Comparison of ENCODE assay signal across 21 cellular contexts in the genomic region with DNA sequence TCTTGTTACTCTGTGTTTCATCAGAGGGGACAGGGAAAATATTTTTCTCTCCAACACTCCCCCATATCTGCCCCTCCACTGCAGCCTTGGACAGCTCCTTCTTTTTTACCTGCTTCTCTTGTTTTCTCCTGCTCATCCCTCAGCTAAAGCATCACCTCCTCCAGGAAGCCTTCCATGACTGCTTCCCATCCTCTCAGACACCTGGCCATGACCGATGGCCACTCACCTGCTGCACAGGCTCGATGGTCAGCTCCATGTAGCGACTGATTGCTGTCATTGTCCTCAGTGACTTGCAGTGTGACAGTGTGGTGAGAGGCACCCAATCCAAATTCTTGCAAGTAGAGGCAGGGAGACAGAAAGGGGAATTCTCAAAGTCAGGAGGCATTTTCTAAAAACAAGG. TPM values are rescaled to one million over a fixed set of nuclear protein-coding genes. Genes with fewer than 3 reads are reported as not detected.
DNase-seq lines count a peak whose midpoint lies in the region; ATAC-seq, FAIRE-seq and TF ChIP-seq lines count a peak whose summit lies in the region.
"Had no signal": no experiment of that assay in that cellular context is flagged by ENCODE, and none has a peak within 500 bp of the region (broad histone marks: within the 10 kb centered on the region; RNA-seq: fewer than 3 reads in every experiment).

No MANE protein-coding gene starts in this region.

- FAIRE-seq in HepG2 (lab: Jason Lieb, UNC): no peak
- FAIRE-seq: D721Med, GM12878, H54 had no signal

- TF ChIP-seq CTCF in HepG2 (CRISPR knock-in tag; IDR thresholded peaks at IDR 0.05) (no peak), right lobe of liver (IDR thresholded peaks at IDR 0.05) (no peak), WTC11 (IDR thresholded peaks at IDR 0.05) (no peak), neural progenitor cell (IDR thresholded peaks at IDR 0.05) (no peak)

- H3K4me1 Mint-ChIP-seq in WTC11: peaks cover 7% of the 10 kb centered on the region; the same call in 1 of the 2 replicates
- H3K4me1 Mint-ChIP-seq in neural progenitor cell: no peaks in the 10 kb centered on the region

- no peak for TF ChIP-seq RAD21 in HepG2 (CRISPR knock-in tag; IDR thresholded peaks at IDR 0.05)

- WGBS in HepG2 (ENCODE audit: low lambda C conversion rate): 85% methylated on average over 3 of the region's 3 CpGs
- 75% methylated on average over 3 of the region's 3 CpGs for WGBS in right lobe of liver (ENCODE audit: insufficient coverage, low coverage, low lambda C conversion rate, missing lambda C conversion rate)
- no CpG with 5 or more reads among the region's 3 CpGs for WGBS in trophoblast cell (ENCODE audit: extremely low coverage, insufficient coverage, insufficient read length)

- H3K9me3 ChIP-seq in HepG2 (ENCODE audit: low read length): no peaks in the 10 kb centered on the region
- no peaks in the 10 kb centered on the region for H3K9me3 ChIP-seq in right lobe of liver
- H3K9me3 ChIP-seq in neural progenitor cell (ENCODE audit: low read depth): no peaks in the 10 kb centered on the region
- peaks cover 2% of the 10 kb centered on the region for H3K9me3 ChIP-seq in trophoblast cell (ENCODE audit: insufficient read depth, low read depth, low read length)
- H3K9me3 ChIP-seq: HAP-1 had no signal

- H3K9ac ChIP-seq in HepG2 (ENCODE audit: insufficient read depth, low read depth, low read length) (no peak overlapping the region), neural progenitor cell (no peak overlapping the region), trophoblast cell (ENCODE audit: low read length) (peak overlapping the region; percentile 35)

- BruUV-seq in HepG2 (replicated peaks; lab: Mats Ljungman, UMichigan): no TSS peak

- no peaks in the 10 kb centered on the region for H3K4me1 ChIP-seq in HepG2 (ENCODE audit: insufficient read depth, low read length)
- no peaks in the 10 kb centered on the region for H3K4me1 ChIP-seq in right lobe of liver
- no peaks in the 10 kb centered on the region for H3K4me1 ChIP-seq in neural progenitor cell
- no peaks in the 10 kb centered on the region for H3K4me1 ChIP-seq in trophoblast cell (ENCODE audit: control insufficient read depth in 1 of 2, insufficient read depth in 2 of 2, low read length in 2 of 2)
- H3K4me1 ChIP-seq: HAP-1 had no signal

- intact Hi-C loops in HepG2 (cut with micrococcal nuclease; ENCODE audit: unreplicated experiment) (no loop called here), right lobe of liver (cut with DNase I) (no loop called here)

- H4K12ac ChIP-seq in trophoblast cell (ENCODE audit: low read depth, low read length): no peak overlapping the region

- H3K27ac ChIP-seq in HepG2 (ENCODE audit: extremely low read length, insufficient read depth, low read length) (no peak overlapping the region), right lobe of liver (no peak overlapping the region), neural progenitor cell (no peak overlapping the region), trophoblast cell (ENCODE audit: low read depth, low read length) (no peak overlapping the region)

- no peak overlapping the region for H3K18ac ChIP-seq in trophoblast cell (ENCODE audit: low read length)

- no peaks in the 10 kb centered on the region; the same call in 1 of the 2 replicates for H3K27me3 Mint-ChIP-seq in WTC11 (ENCODE audit: low read depth)
- peaks cover 3% of the 10 kb centered on the region for H3K27me3 Mint-ChIP-seq in neural progenitor cell (ENCODE audit: insufficient read depth, low read depth)

- no peak overlapping the region for H4K91ac ChIP-seq in trophoblast cell (ENCODE audit: low read depth, low read length)

- H3F3A ChIP-seq in neural progenitor cell (ENCODE audit: low read depth): no peaks in the 10 kb centered on the region

- H4K20me1 ChIP-seq in HepG2 (ENCODE audit: insufficient read depth, low read length) (no peaks in the 10 kb centered on the region), neural progenitor cell (ENCODE audit: low read depth) (no peaks in the 10 kb centered on the region)

- H3K4me3 ChIP-seq in HepG2 (replicated peaks in 1 of 3; ENCODE audit: insufficient read depth in 1 of 3, low read depth in 2 of 3, low read length in 3 of 3): no peak overlapping the region
- H3K4me3 ChIP-seq in right lobe of liver: no peak overlapping the region
- no peak overlapping the region for H3K4me3 ChIP-seq in neural progenitor cell
- no peak overlapping the region for H3K4me3 ChIP-seq in trophoblast cell (ENCODE audit: low read depth, low read length)
- H3K4me3 ChIP-seq: GM12878, HAP-1 had no signal

- H3K9me3 Mint-ChIP-seq in WTC11: 0 out of 2 replicates have a peak, but pooled peaks cover 7% of the 10 kb centered on the region
- no peaks in the 10 kb centered on the region for H3K9me3 Mint-ChIP-seq in neural progenitor cell
- H3K9me3 Mint-ChIP-seq: CD8-positive, alpha-beta T cell; HFFc6 had no signal

- no peak overlapping the region for H3K14ac ChIP-seq in trophoblast cell (ENCODE audit: low read length)

- H3K4ac ChIP-seq in trophoblast cell (ENCODE audit: low read depth, low read length): no peak overlapping the region

- no peak overlapping the region for H2AK5ac ChIP-seq in trophoblast cell (ENCODE audit: low read length)

- no peak for TF ChIP-seq POLR2A in HepG2 (IDR thresholded peaks at IDR 0.05; ENCODE audit: insufficient read depth in 1 of 2, low read depth in 2 of 2, low read length in 2 of 2)
- TF ChIP-seq POLR2A in right lobe of liver (IDR thresholded peaks at IDR 0.05): no peak

- no peak overlapping the region for H3K23ac ChIP-seq in trophoblast cell (ENCODE audit: low read length)

- no peak overlapping the region for H2BK12ac ChIP-seq in trophoblast cell (ENCODE audit: low read length)

- POLR2A ChIA-PET in HepG2 (lab: Yijun Ruan, JAX) (no interaction called here), WTC11 (lab: Charles Lee) (no interaction called here)

- H3K4me2 ChIP-seq in HepG2 (ENCODE audit: low read depth, low read length): no peak overlapping the region
- H3K4me2 ChIP-seq in neural progenitor cell: no peak overlapping the region
- H3K4me2 ChIP-seq in trophoblast cell (ENCODE audit: low read length): no peak overlapping the region

- H3K36me3 Mint-ChIP-seq in WTC11 (peaks cover 9% of the 10 kb centered on the region), neural progenitor cell (peaks cover 12% of the 10 kb centered on the region)
- H3K36me3 Mint-ChIP-seq: CD8-positive, alpha-beta T cell had no signal

- no peaks in the 10 kb centered on the region for H3K79me1 ChIP-seq in trophoblast cell (ENCODE audit: low read length)

- H3K27me3 ChIP-seq in HepG2 (ENCODE audit: control insufficient read depth in 1 of 2, insufficient read depth in 2 of 2, low read length in 2 of 2) (no peaks in the 10 kb centered on the region), right lobe of liver (no peaks in the 10 kb centered on the region), neural progenitor cell (no peaks in the 10 kb centered on the region), trophoblast cell (ENCODE audit: insufficient read depth, low read length) (no peaks in the 10 kb centered on the region)

- H3K36me3 ChIP-seq in HepG2 (replicated peaks in 1 of 2; ENCODE audit: control insufficient read depth in 1 of 2, insufficient read depth in 2 of 2, low read length in 2 of 2) (no peaks in the 10 kb centered on the region), right lobe of liver (no peaks in the 10 kb centered on the region), neural progenitor cell (no peaks in the 10 kb centered on the region), trophoblast cell (ENCODE audit: control insufficient read depth in 1 of 2, insufficient read depth in 2 of 2, low read length in 2 of 2) (peaks cover 4 to 10% of the 10 kb centered on the region in 2 experiments)
- H3K36me3 ChIP-seq: HAP-1 had no signal

- CTCF ChIA-PET in HepG2 (lab: Yijun Ruan, JAX; ENCODE audit: low intra/inter-chr PET ratio, low total read pairs) (no interaction called here), WTC11 (lab: Charles Lee) (interaction anchor here (1.0 to 1.3 kb wide), 2 partner anchors 23 to 139 kb away, joined by 3 to 4 read pairs; a partner anchor contains a TSS)

- no peak overlapping the region for H4K8ac ChIP-seq in trophoblast cell (ENCODE audit: low read depth, low read length)

- no peak overlapping the region for H2BK120ac ChIP-seq in trophoblast cell (ENCODE audit: insufficient read depth, low read length, poor library complexity)

- H3K79me2 ChIP-seq in HepG2 (ENCODE audit: insufficient read depth, low read length): no peaks in the 10 kb centered on the region
- H3K79me2 ChIP-seq in neural progenitor cell (ENCODE audit: low read depth): no peaks in the 10 kb centered on the region
- H3K79me2 ChIP-seq in trophoblast cell (ENCODE audit: control insufficient read depth, insufficient read depth, low read length, poor library complexity): no peaks in the 10 kb centered on the region

- H2AFZ ChIP-seq in HepG2 (ENCODE audit: low read length): no peak overlapping the region
- H2AFZ ChIP-seq in neural progenitor cell (replicated peaks): no peak overlapping the region
- no peak overlapping the region for H2AFZ ChIP-seq in trophoblast cell (ENCODE audit: insufficient read depth, low read length, poor library complexity)

- TF ChIP-seq EP300 in HepG2 (IDR thresholded peaks at IDR 0.05; ENCODE audit: low read depth in 2 of 2, low read length in 2 of 2): no peak
- TF ChIP-seq EP300 in HepG2 (CRISPR knock-in tag; IDR thresholded peaks at IDR 0.05; ENCODE audit: borderline replicate concordance): no peak

- in situ Hi-C loops in HepG2 (cut with HindIII; ENCODE audit: extremely low pct_ligation_motif_present, low pct_unique_long_range_greater_than_20kb): no loop called here

- no peak for ATAC-seq in HepG2
- ATAC-seq in right lobe of liver: no peak
- no peak for ATAC-seq in WTC11
- no peak for ATAC-seq in GM19023 (IDR thresholded peaks at IDR 0.05; ENCODE audit: unreplicated experiment)
- ATAC-seq in HG02642 (IDR thresholded peaks at IDR 0.05; ENCODE audit: poor library complexity, unreplicated experiment): no peak
- ATAC-seq: CD8-positive, alpha-beta T cell; GM12878 had no signal

- H3K4me3 Mint-ChIP-seq in WTC11 (no peak overlapping the region), neural progenitor cell (no peak overlapping the region)
- H3K4me3 Mint-ChIP-seq: CD8-positive, alpha-beta T cell; HFFc6 had no signal

- DNase-seq in HepG2 (ENCODE audit: low spot score) (no peak), right lobe of liver (no peak), WTC11 (ENCODE audit: low spot score) (no peak), neural progenitor cell (ENCODE audit: low spot score) (no peak), trophoblast cell (no peak), NCI-H187 treated with DMSO at 0.1 percent for 48 hours (lab: John Stamatoyannopoulos, UW) (no peak)
- DNase-seq: 8988T; C1 segment of cervical spinal cord; CD8-positive, alpha-beta T cell; DMS 273 treated with DMSO at 0.1 percent for 48 hours; DMS79; EL; GDM1; GOT3; HFFc6 had no signal

- H3K27ac Mint-ChIP-seq in WTC11 (peak overlapping the region; percentile 83; the same call in 1 of the 2 replicates), neural progenitor cell (peak overlapping the region; percentile 50)
- H3K27ac Mint-ChIP-seq: CD8-positive, alpha-beta T cell; HFFc6 had no signal

- no peak overlapping the region for H2BK5ac ChIP-seq in trophoblast cell (ENCODE audit: low read depth, low read length, poor library complexity)

RNA-seq across cellular contexts. Expression of a gene that starts 22.5 kb away (rescaled TPM):
- 3.2 and 7.3 TPM in 2 replicates for total RNA-seq in HepG2 (2016; rRNA removed; fragmentation: Illumina TruSeq; extraction: Trizol)
- 2.0 and 2.5 TPM in 2 replicates for total RNA-seq in HepG2 (2016; cell fraction: cytosol; rRNA removed; fragmentation: Illumina TruSeq; extraction: Trizol; ENCODE audit: low read depth)
- 2.4 and 7.8 TPM in 2 replicates for total RNA-seq in HepG2 (2016; cell fraction: insoluble cytoplasmic fraction; rRNA removed; fragmentation: Illumina TruSeq; extraction: Trizol)
- total RNA-seq in HepG2 (2016; cell fraction: membrane; rRNA removed; fragmentation: Illumina TruSeq; extraction: Trizol): 3.7 and 4.9 TPM in 2 replicates
- total RNA-seq in HepG2 (2016; cell fraction: nucleus; rRNA removed; fragmentation: Illumina TruSeq; extraction: Trizol): 8.7 and 10.7 TPM in 2 replicates
- polyA plus RNA-seq in HepG2 (2011; rRNA removed): 13.8 and 16.0 TPM in 2 replicates
- 8.3 and 8.8 TPM in 2 replicates for polyA plus RNA-seq in HepG2 (2011; cell fraction: cytosol; rRNA removed)
- 49.0 and 57.1 TPM in 2 replicates for polyA plus RNA-seq in HepG2 (2011; cell fraction: nucleus; rRNA removed)
- polyA plus RNA-seq in HepG2 (2012): 6.3 and 10.4 TPM in 2 replicates
- 1.9 and 2.6 TPM in 2 replicates for polyA plus RNA-seq in HepG2 (2016; cell fraction: cytosol; fragmentation: Illumina TruSeq; extraction: Trizol; ENCODE audit: low read depth)
- polyA plus RNA-seq in HepG2 (2016; cell fraction: insoluble cytoplasmic fraction; fragmentation: Illumina TruSeq; extraction: Trizol; ENCODE audit: low read depth): 3.4 and 3.6 TPM in 2 replicates
- 3.5 and 4.2 TPM in 2 replicates for polyA plus RNA-seq in HepG2 (2016; cell fraction: membrane; fragmentation: Illumina TruSeq; extraction: Trizol; ENCODE audit: low read depth)
- polyA plus RNA-seq in HepG2 (2016; cell fraction: nucleus; fragmentation: Illumina TruSeq; extraction: Trizol; ENCODE audit: insufficient read depth, low read depth): 34.3 and 35.9 TPM in 2 replicates
- polyA minus RNA-seq in HepG2 (2011; rRNA and poly(A)+ RNA removed; ENCODE audit: low replicate concordance): 11.5 and 19.4 TPM in 2 replicates
- 2.8 and 4.9 TPM in 2 replicates for polyA minus RNA-seq in HepG2 (2011; cell fraction: cytosol; rRNA and poly(A)+ RNA removed)
- polyA minus RNA-seq in HepG2 (2011; cell fraction: nucleus; rRNA and poly(A)+ RNA removed): 13.4 and 15.0 TPM in 2 replicates
- total RNA-seq in right lobe of liver: 1 to 10 TPM; 2.2 to 6.8 (median 4.2) TPM
- 13.7 to 20.8 TPM (median 19.3 TPM) in 3 replicates for total RNA-seq in WTC11 (2021)
- total RNA-seq in neural progenitor cell (ENCODE audit: low replicate concordance): 10.4 and 25.7 TPM in 2 replicates
- 9.6 and 10.5 TPM in 2 replicates for polyA plus RNA-seq in trophoblast cell (2013)
